In the genomic region with DNA sequence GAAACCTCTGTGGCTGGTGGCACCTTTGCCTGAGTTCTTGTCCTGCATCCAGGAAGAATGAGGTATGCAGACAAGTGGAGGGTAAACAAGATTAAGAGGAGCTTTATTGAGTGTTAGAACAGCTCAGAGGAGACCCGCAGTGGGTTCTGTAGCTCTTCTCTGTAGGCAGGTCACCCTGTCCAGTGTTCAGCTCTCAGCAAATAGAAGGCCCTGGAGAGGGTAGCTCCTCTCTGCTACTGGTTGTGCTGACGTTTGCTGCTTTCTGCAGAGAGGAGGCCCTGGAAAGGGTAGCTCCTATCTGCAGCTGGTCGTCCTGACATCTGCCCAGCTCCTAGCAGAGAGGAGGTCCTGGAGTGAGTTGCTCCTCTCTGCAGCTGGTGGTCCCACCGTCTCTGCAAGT, we compare ENCODE assay signal across 25 cellular contexts.
"Had no signal": no experiment of that assay in that cellular context is flagged by ENCODE, and none has a peak within 500 bp of the region (broad histone marks: within the 10 kb centered on the region; RNA-seq: fewer than 3 reads in every experiment).

No MANE protein-coding gene starts in this region.

- H3K4me1 ChIP-seq: colonic mucosa had no signal

- H3K4me1 Mint-ChIP-seq: immature natural killer cell; naive thymus-derived CD8-positive, alpha-beta T cell; stimulated activated naive CD8-positive, alpha-beta T cell treated with anti-CD3 and anti-CD28 coated beads, Interleukin-15, amount 100 ng/mL, for 72 hours had no signal

- H3K4me3 Mint-ChIP-seq: immature natural killer cell; naive thymus-derived CD8-positive, alpha-beta T cell; stimulated activated naive CD8-positive, alpha-beta T cell treated with anti-CD3 and anti-CD28 coated beads, Interleukin-15, amount 100 ng/mL, for 72 hours had no signal

- H3K9me3 Mint-ChIP-seq: immature natural killer cell; stimulated activated naive CD8-positive, alpha-beta T cell treated with anti-CD3 and anti-CD28 coated beads, Interleukin-15, amount 100 ng/mL, for 72 hours had no signal

- H3K36me3 ChIP-seq: colonic mucosa, esophagus squamous epithelium, ovary, right lobe of liver, suprapubic skin, transverse colon, vagina had no signal

- H3K27me3 Mint-ChIP-seq: stimulated activated naive CD8-positive, alpha-beta T cell treated with anti-CD3 and anti-CD28 coated beads, Interleukin-15, amount 100 ng/mL, for 72 hours had no signal

- H3K4me3 ChIP-seq: colonic mucosa, esophagus squamous epithelium, ovary, psoas muscle, right lobe of liver, suprapubic skin, transverse colon, vagina had no signal

- H3K27ac ChIP-seq: colonic mucosa, esophagus squamous epithelium, ovary, psoas muscle, right lobe of liver, suprapubic skin, transverse colon, vagina had no signal

- H3K9me3 ChIP-seq: colonic mucosa, esophagus squamous epithelium, ovary, psoas muscle, right lobe of liver, suprapubic skin, transverse colon, vagina had no signal

- H3K27ac Mint-ChIP-seq: immature natural killer cell had no signal

- ATAC-seq: naive thymus-derived CD8-positive, alpha-beta T cell; psoas muscle; right lobe of liver; stimulated activated naive CD8-positive, alpha-beta T cell treated with anti-CD3 and anti-CD28 coated beads, Interleukin-15, amount 100 ng/mL, for 72 hours had no signal

- DNase-seq: colonic mucosa; dermis blood vessel endothelial cell; effector memory CD4-positive, alpha-beta T cell; esophagus squamous epithelium; foreskin melanocyte; glutamatergic neuron; hypothalamus; immature natural killer cell; islet precursor cell; kidney glomerular epithelial cell; left colon; mammary epithelial cell; naive thymus-derived CD8-positive, alpha-beta T cell; occipital lobe; ovary; psoas muscle; right lobe of liver; small intestine; stimulated activated CD4-positive, alpha-beta T cell treated with anti-CD3 and anti-CD28 coated beads, Interleukin-15, amount 100 ng/mL, for 24 hours; stimulated activated CD4-positive, alpha-beta T cell treated with anti-CD3 and anti-CD28 coated beads, Interleukin-2, amount 100 ng/mL, for 48 hours; stimulated activated naive CD4-positive, alpha-beta T cell; stimulated activated naive CD8-positive, alpha-beta T cell treated with anti-CD3 and anti-CD28 coated beads, Interleukin-15, amount 100 ng/mL, for 72 hours; transverse colon had no signal

- H3K27me3 ChIP-seq: colonic mucosa, esophagus squamous epithelium, ovary, right lobe of liver, suprapubic skin, transverse colon, vagina had no signal

- H3K36me3 Mint-ChIP-seq: immature natural killer cell; naive thymus-derived CD8-positive, alpha-beta T cell had no signal
